Comparison of ENCODE assay signal across 1 cellular context in the genomic region with DNA sequence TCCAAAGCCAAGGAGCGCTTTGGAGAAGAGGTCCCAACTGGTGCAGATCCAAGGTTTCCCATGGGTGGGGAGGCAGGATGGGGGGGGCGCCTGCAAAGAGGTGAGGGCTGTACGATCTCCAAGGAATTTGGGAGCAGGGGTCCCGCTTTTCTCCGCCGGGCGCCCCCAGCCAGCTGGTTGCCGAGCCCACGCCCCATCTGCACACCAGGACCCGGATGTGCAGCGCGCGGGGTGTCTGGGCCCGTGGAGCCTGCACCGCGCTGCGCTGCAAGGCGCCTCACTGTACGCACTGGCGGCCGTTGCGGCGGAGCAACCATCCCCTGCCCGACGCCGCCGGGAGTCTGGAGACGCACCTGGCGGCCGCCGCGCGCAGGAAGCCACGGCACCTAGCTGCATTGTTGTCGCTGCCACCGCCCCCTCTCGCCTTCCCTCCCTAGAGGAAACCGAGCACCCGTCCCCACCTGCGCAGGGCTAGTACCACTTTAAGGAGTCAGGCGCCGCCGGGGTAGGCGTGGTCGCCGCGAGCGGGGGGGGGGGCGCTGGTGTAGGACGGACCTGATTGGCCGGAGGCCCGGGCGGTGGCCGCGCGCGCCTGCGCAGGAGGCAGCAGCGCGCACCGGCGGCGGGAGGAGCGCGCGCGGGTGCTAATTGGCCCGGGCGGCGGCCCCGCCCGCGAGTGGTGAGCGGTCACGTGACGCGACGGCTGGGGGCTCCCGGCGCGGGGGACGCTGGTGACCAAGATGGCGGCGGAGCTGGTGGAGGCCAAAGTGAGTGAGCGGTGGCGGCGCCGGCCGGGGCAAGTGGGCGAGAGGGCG.
TF ChIP-seq lines count a peak whose summit lies in the region.

A gene with protein sequence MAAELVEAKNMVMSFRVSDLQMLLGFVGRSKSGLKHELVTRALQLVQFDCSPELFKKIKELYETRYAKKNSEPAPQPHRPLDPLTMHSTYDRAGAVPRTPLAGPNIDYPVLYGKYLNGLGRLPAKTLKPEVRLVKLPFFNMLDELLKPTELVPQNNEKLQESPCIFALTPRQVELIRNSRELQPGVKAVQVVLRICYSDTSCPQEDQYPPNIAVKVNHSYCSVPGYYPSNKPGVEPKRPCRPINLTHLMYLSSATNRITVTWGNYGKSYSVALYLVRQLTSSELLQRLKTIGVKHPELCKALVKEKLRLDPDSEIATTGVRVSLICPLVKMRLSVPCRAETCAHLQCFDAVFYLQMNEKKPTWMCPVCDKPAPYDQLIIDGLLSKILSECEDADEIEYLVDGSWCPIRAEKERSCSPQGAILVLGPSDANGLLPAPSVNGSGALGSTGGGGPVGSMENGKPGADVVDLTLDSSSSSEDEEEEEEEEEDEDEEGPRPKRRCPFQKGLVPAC (plus strand): TSS at position 716 of the 815 bp plus-strand sequence. CDS start 25 bp downstream, at position 741.

TF ChIP-seq in SK-N-SH, 30 proteins besides CTCF, POLR2A, EP300 and RAD21 (continued from another document):
- TF ChIP-seq FOXM1 (IDR thresholded peaks at IDR 0.05; ENCODE audit: low read depth), result no peak
- no peak for TF ChIP-seq GATA2 (CRISPR knock-in tag; IDR thresholded peaks at IDR 0.05)
- TF ChIP-seq GABPA (IDR thresholded peaks at IDR 0.05; ENCODE audit: low read depth), result no peak
- TF ChIP-seq, protein P1, sequence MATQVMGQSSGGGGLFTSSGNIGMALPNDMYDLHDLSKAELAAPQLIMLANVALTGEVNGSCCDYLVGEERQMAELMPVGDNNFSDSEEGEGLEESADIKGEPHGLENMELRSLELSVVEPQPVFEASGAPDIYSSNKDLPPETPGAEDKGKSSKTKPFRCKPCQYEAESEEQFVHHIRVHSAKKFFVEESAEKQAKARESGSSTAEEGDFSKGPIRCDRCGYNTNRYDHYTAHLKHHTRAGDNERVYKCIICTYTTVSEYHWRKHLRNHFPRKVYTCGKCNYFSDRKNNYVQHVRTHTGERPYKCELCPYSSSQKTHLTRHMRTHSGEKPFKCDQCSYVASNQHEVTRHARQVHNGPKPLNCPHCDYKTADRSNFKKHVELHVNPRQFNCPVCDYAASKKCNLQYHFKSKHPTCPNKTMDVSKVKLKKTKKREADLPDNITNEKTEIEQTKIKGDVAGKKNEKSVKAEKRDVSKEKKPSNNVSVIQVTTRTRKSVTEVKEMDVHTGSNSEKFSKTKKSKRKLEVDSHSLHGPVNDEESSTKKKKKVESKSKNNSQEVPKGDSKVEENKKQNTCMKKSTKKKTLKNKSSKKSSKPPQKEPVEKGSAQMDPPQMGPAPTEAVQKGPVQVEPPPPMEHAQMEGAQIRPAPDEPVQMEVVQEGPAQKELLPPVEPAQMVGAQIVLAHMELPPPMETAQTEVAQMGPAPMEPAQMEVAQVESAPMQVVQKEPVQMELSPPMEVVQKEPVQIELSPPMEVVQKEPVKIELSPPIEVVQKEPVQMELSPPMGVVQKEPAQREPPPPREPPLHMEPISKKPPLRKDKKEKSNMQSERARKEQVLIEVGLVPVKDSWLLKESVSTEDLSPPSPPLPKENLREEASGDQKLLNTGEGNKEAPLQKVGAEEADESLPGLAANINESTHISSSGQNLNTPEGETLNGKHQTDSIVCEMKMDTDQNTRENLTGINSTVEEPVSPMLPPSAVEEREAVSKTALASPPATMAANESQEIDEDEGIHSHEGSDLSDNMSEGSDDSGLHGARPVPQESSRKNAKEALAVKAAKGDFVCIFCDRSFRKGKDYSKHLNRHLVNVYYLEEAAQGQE (IDR thresholded peaks at IDR 0.05; ENCODE audit: low read depth, low read length), result 0 out of 2 replicates have a peak, but pooled peaks have one; percentile 17
- no peak for TF ChIP-seq FOSL2 (IDR thresholded peaks at IDR 0.05; ENCODE audit: borderline replicate concordance, low read depth)
- no peak for TF ChIP-seq RXRA (IDR thresholded peaks at IDR 0.05; ENCODE audit: borderline replicate concordance, low read depth)
- TF ChIP-seq NRF1 (IDR thresholded peaks at IDR 0.05; ENCODE audit: low read depth, low read length), result peak; percentile 94
- TF ChIP-seq TEAD4 (IDR thresholded peaks at IDR 0.05; ENCODE audit: borderline replicate concordance, insufficient read depth), result no peak
- TF ChIP-seq SMC3 (IDR thresholded peaks at IDR 0.05; ENCODE audit: low read depth, low read length), result no peak
- peak; percentile 58 for TF ChIP-seq MXI1 (IDR thresholded peaks at IDR 0.05; ENCODE audit: low read depth, low read length)
- TF ChIP-seq YY1 (IDR thresholded peaks at IDR 0.05; ENCODE audit: low read depth), result peak; percentile 90
- TF ChIP-seq, protein P2, sequence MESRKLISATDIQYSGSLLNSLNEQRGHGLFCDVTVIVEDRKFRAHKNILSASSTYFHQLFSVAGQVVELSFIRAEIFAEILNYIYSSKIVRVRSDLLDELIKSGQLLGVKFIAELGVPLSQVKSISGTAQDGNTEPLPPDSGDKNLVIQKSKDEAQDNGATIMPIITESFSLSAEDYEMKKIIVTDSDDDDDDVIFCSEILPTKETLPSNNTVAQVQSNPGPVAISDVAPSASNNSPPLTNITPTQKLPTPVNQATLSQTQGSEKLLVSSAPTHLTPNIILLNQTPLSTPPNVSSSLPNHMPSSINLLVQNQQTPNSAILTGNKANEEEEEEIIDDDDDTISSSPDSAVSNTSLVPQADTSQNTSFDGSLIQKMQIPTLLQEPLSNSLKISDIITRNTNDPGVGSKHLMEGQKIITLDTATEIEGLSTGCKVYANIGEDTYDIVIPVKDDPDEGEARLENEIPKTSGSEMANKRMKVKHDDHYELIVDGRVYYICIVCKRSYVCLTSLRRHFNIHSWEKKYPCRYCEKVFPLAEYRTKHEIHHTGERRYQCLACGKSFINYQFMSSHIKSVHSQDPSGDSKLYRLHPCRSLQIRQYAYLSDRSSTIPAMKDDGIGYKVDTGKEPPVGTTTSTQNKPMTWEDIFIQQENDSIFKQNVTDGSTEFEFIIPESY (IDR thresholded peaks at IDR 0.05; ENCODE audit: borderline replicate concordance, low read depth), result no peak
TF ChIP-seq in SK-N-SH: peak in this region for 10.
